ENCODE assay signal across 7 cellular contexts in the genomic region with DNA sequence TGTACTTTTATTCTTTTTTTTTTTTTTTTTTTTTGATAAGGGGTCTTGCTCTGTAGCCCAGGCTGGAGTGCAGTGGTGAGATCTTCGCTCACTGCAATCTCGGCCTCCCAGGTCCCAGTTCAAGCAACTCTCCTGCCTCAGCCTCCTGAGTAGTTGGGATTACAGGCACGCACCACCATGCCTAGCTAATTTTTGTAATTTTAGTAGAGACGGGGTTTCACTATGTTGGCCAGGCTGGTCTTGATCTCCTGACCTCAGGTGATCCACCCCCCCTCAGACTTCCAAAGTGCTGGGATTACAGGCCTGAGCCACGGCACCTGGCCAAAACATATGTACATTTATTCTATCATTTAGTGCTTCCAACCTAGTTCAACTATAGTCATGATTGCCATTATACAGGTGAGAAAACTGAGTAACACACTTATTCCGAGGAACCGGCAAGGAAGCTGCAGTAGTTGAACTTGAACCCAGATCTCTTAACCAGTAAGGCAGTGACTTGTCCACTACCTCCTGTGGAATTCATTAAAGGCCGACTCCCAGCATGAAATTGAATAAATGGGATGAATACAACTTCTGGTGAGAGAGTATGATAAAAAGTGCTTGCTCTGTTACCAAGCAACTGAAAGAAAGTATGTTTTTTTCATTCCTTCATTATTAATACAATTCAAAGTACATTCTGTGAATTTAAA. TPM values are rescaled to one million over a fixed set of nuclear protein-coding genes. Genes with fewer than 3 reads are reported as not detected.
DNase-seq lines count a peak whose midpoint lies in the region; ATAC-seq and TF ChIP-seq lines count a peak whose summit lies in the region.

No MANE protein-coding gene starts in this region.

- no peaks in the 10 kb centered on the region for H3K36me3 ChIP-seq in stomach smooth muscle (ENCODE audit: control insufficient read depth in 2 of 2, insufficient read depth in 2 of 2, low read length in 2 of 2)

- no peaks in the 10 kb centered on the region for H3K4me1 ChIP-seq in stomach smooth muscle (ENCODE audit: control insufficient read depth, insufficient read depth, low read length)

- H3K27me3 ChIP-seq in HL-60 (ENCODE audit: insufficient read depth, poor library complexity, severe bottlenecking): no peaks in the 10 kb centered on the region
- H3K27me3 ChIP-seq in stomach smooth muscle (ENCODE audit: control insufficient read depth in 1 of 2, insufficient read depth in 2 of 2, low read length in 2 of 2): no peaks in the 10 kb centered on the region

- H3K27ac Mint-ChIP-seq in activated T-helper 2 cell treated with anti-CD3 and anti-CD28 coated beads, Interferon-gamma antibody, Interleukin-2, Interleukin-4, amounts not matched to agents 10 μg/mL and 5 μg/mL and 100 μg/mL, durations not matched to agents 14 hours and 24 hours and 36 hours: peak overlapping the region; percentile 96
- H3K27ac Mint-ChIP-seq in immature natural killer cell: peak overlapping the region; percentile 96 to 99 (median 97)

- ATAC-seq in GM21515 (IDR thresholded peaks at IDR 0.05; ENCODE audit: unreplicated experiment) (no peak), HG02763 (IDR thresholded peaks at IDR 0.05; ENCODE audit: unreplicated experiment) (no peak)

- H3K4me3 Mint-ChIP-seq in activated T-helper 2 cell treated with anti-CD3 and anti-CD28 coated beads, Interferon-gamma antibody, Interleukin-2, Interleukin-4, amounts not matched to agents 10 μg/mL and 5 μg/mL and 100 μg/mL, durations not matched to agents 14 hours and 24 hours and 36 hours (ENCODE audit: low read depth): peak overlapping the region; percentile 88
- peak overlapping the region; percentile 91 to 96 (median 93) for H3K4me3 Mint-ChIP-seq in immature natural killer cell

- H3K36me3 Mint-ChIP-seq in activated T-helper 2 cell treated with anti-CD3 and anti-CD28 coated beads, Interferon-gamma antibody, Interleukin-2, Interleukin-4, amounts not matched to agents 10 μg/mL and 5 μg/mL and 100 μg/mL, durations not matched to agents 14 hours and 24 hours and 36 hours (ENCODE audit: low read depth): peaks cover 26% of the 10 kb centered on the region
- peaks cover 0 to 8% (median 0%) of the 10 kb centered on the region in 3 donors for H3K36me3 Mint-ChIP-seq in immature natural killer cell

- H3K9me3 Mint-ChIP-seq in activated T-helper 2 cell treated with anti-CD3 and anti-CD28 coated beads, Interferon-gamma antibody, Interleukin-2, Interleukin-4, amounts not matched to agents 10 μg/mL and 5 μg/mL and 100 μg/mL, durations not matched to agents 14 hours and 24 hours and 36 hours: peaks cover 12% of the 10 kb centered on the region
- H3K9me3 Mint-ChIP-seq in immature natural killer cell: peaks cover 0 to 3% (median 0%) of the 10 kb centered on the region in 6 donors

- no peaks in the 10 kb centered on the region for H3K9me3 ChIP-seq in stomach smooth muscle (ENCODE audit: control insufficient read depth in 2 of 2, low read length in 2 of 2)

- intact Hi-C loops in activated T-helper 2 cell treated with anti-CD3 and anti-CD28 coated beads, Interferon-gamma antibody, Interleukin-2, Interleukin-4, amounts not matched to agents 10 μg/mL and 5 μg/mL and 100 μg/mL, durations not matched to agents 14 hours and 24 hours and 36 hours (cut with micrococcal nuclease): loop anchor here (1.0 to 5.0 kb wide), 4 partner anchors 108 to 588 kb away; no protein-coding TSS in a partner anchor

- H3K4me1 Mint-ChIP-seq in activated T-helper 2 cell treated with anti-CD3 and anti-CD28 coated beads, Interferon-gamma antibody, Interleukin-2, Interleukin-4, amounts not matched to agents 10 μg/mL and 5 μg/mL and 100 μg/mL, durations not matched to agents 14 hours and 24 hours and 36 hours (ENCODE audit: low read depth): peaks cover 25% of the 10 kb centered on the region
- peaks cover 43 to 57% of the 10 kb centered on the region in 2 donors for H3K4me1 Mint-ChIP-seq in immature natural killer cell

- H3K27ac ChIP-seq in HL-60 (replicated peaks) (peak overlapping the region; percentile 99), stomach smooth muscle (ENCODE audit: low read length) (peak overlapping the region; percentile 95)

- no peaks in the 10 kb centered on the region for H3K27me3 Mint-ChIP-seq in activated T-helper 2 cell treated with anti-CD3 and anti-CD28 coated beads, Interferon-gamma antibody, Interleukin-2, Interleukin-4, amounts not matched to agents 10 μg/mL and 5 μg/mL and 100 μg/mL, durations not matched to agents 14 hours and 24 hours and 36 hours (ENCODE audit: low read depth)
- peaks cover 9 to 18% (median 13%) of the 10 kb centered on the region in 3 donors for H3K27me3 Mint-ChIP-seq in immature natural killer cell (ENCODE audit: low read depth in 3 of 3)

- H3K9ac ChIP-seq in stomach smooth muscle (ENCODE audit: low read length in 2 of 2): peak overlapping the region; percentile 58 to 71

- H3K4me3 ChIP-seq in HL-60 (replicated peaks; ENCODE audit: insufficient read depth, low read length) (peak overlapping the region; percentile 48), stomach smooth muscle (ENCODE audit: low read length in 2 of 2) (peak overlapping the region; percentile 77 to 84)

- TF ChIP-seq CTCF in HL-60 (IDR thresholded peaks at IDR 0.05; ENCODE audit: insufficient read depth, low read length): no peak

- DNase-seq in HL-60 (ENCODE audit: low read depth in 1 of 2, low spot score in 1 of 2) (no peak), immature natural killer cell (peak in 1 of 3 donors; percentile 7), NCI-H187 (lab: John Stamatoyannopoulos, UW) (no peak)
- DNase-seq in activated T-helper 2 cell treated with anti-CD3 and anti-CD28 coated beads, Interferon-gamma antibody, Interleukin-2, Interleukin-4, amounts not matched to agents 10 μg/mL and 5 μg/mL and 100 μg/mL, durations not matched to agents 14 hours and 24 hours and 36 hours (ENCODE audit: low spot score): no peak

RNA-seq across cellular contexts. Expression of gene ATF7IP, which starts 0.8 kb away (rescaled TPM):
- total RNA-seq in activated T-helper 2 cell treated with anti-CD3 and anti-CD28 coated beads, Interferon-gamma antibody, Interleukin-2, Interleukin-4, amounts not matched to agents 10 μg/mL and 5 μg/mL and 100 μg/mL, durations not matched to agents 14 hours and 24 hours and 36 hours: 81.2 and 82.1 TPM in 2 replicates
- 100 to 1,000 TPM in 1 of 3 donors, 10 to 100 TPM in 2; 47.9 to 114 (median 84.9) TPM for polyA plus RNA-seq in immature natural killer cell
